Comparison of ENCODE assay signal across 1 cellular context in the genomic region with DNA sequence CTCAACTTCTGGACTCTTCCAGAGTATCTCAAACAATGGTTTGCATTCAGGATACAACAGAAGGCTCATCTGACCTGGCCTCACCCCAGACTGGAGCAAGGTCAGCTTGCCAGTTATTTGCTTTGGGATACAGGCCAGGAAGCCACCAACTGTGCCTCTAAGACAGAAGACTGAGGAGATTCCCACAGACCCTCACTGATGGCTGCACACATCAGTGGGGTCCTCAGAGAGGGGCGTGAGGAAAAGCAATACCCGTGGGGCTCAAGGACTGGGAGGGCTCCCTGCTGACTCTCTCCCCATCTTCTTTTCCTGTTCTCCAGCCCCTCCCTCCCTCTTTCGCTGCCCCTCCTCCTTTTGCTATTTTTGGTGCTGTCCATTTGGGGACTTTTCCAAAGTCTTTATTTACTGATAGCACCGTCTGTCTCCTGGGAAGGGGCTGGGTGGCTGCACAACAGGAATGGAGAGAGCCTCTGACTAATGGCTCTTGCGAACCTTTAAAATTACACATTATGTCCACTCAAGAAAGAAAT.
TF ChIP-seq lines count a peak whose summit lies in the region.

No MANE protein-coding gene starts in this region.

TF ChIP-seq in A549, 52 proteins besides CTCF, POLR2A, EP300 and RAD21 (continued from another document):
- no peak for TF ChIP-seq HOXB13 (CRISPR knock-in tag; IDR thresholded peaks at IDR 0.05; ENCODE audit: low read depth)
- TF ChIP-seq SMC3 (IDR thresholded peaks at IDR 0.05) = no peak
TF ChIP-seq in A549: peak in this region for 3.
